In the genomic region with DNA sequence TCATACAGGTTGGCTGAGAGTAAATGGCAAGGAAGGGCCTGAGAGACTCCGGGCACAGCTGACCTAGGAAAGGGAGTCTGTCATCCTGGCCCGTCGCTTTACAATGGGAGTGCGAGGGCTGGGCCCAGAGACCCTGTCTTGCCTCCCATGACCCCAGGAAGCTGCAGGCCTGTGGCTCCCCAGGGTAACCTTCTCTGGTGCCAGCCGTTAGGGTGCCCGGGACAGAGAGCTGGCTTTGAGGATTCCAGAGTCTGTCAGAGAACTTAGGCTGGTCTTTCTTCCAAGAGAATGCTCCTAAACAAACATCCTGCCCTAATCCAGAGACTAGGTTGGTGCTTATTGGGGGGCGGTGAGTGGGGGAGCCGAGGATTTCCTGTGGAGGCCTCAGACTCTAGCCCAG, we compare ENCODE assay signal across 19 cellular contexts. TPM values are rescaled to one million over a fixed set of nuclear protein-coding genes. Genes with fewer than 3 reads are reported as not detected.
A peak's percentile ranks its signal among the peaks of the same experiment; 100 is the strongest.
DNase-seq lines count a peak whose midpoint lies in the region; ATAC-seq lines count a peak whose summit lies in the region.
"Had no signal": no experiment of that assay in that cellular context is flagged by ENCODE, and none has a peak within 500 bp of the region (broad histone marks: within the 10 kb centered on the region; RNA-seq: fewer than 3 reads in every experiment).

No MANE protein-coding gene starts in this region.

- ATAC-seq in activated naive CD8-positive, alpha-beta T cell treated with anti-CD3 and anti-CD28 coated beads, Interleukin-2, amount 10 ng/mL, durations not matched to agents 7 days and 5 days (ENCODE audit: low read depth) = no peak
- ATAC-seq: A549 had no signal

- H3K9me3 ChIP-seq in duodenal mucosa (ENCODE audit: control insufficient read depth in 1 of 2, low read length in 2 of 2) (no peaks in the 10 kb centered on the region), thymus (ENCODE audit: control insufficient read depth) (no peaks in the 10 kb centered on the region)
- H3K9me3 ChIP-seq: A549, HAP-1, SJSA1 had no signal

- H3K4me1 ChIP-seq in duodenal mucosa (ENCODE audit: control insufficient read depth in 1 of 2, insufficient read depth in 2 of 2, low read length in 2 of 2) (peaks cover 44 to 46% of the 10 kb centered on the region in 2 donors), thymus (ENCODE audit: control insufficient read depth, insufficient read depth, low read length) (peaks cover 12% of the 10 kb centered on the region)
- H3K4me1 ChIP-seq: HAP-1, SJSA1 had no signal

- DNase-seq in activated naive CD8-positive, alpha-beta T cell treated with anti-CD3 and anti-CD28 coated beads, Interleukin-2, amount 10 ng/mL, durations not matched to agents 7 days and 5 days = peak; percentile 10
- DNase-seq in activated naive CD8-positive, alpha-beta T cell treated with anti-CD3 and anti-CD28 coated beads for 36 hours = no peak
- peak; percentile 71 for DNase-seq in mesenteric fat pad (ENCODE audit: low spot score)
- DNase-seq in activated CD4-positive, CD25-positive, alpha-beta regulatory T cell treated with anti-CD3 and anti-CD28 coated beads, Interleukin-2, amount 50 U/mL, for 72 hours = no peak
- DNase-seq in KBM-7 = no peak
- no peak for DNase-seq in D341Med (ENCODE audit: low spot score)
- DNase-seq: activated CD4-positive, alpha-beta T cell treated with anti-CD3 and anti-CD28 coated beads, Interleukin-2, amount 10 ng/mL, durations not matched to agents 24 days and 14 days; CD8-positive, alpha-beta memory T cell; NCI-H2029 treated with DMSO at 0.1 percent for 48 hours; NCI-H510A treated with DMSO at 0.1 percent for 48 hours; stimulated activated CD4-positive, alpha-beta T cell treated with anti-CD3 and anti-CD28 coated beads, Interleukin-4, amount 100 ng/mL, for 1 hour; T-helper 9 cell had no signal

- H3K27ac Mint-ChIP-seq in activated naive CD8-positive, alpha-beta T cell treated with anti-CD3 and anti-CD28 coated beads, Interleukin-2, amount 10 ng/mL, durations not matched to agents 7 days and 5 days = no peak overlapping the region
- no peak overlapping the region for H3K27ac Mint-ChIP-seq in activated naive CD8-positive, alpha-beta T cell treated with anti-CD3 and anti-CD28 coated beads for 36 hours
- H3K27ac Mint-ChIP-seq: activated CD4-positive, alpha-beta T cell treated with anti-CD3 and anti-CD28 coated beads, Interleukin-2, amount 10 ng/mL, durations not matched to agents 24 days and 14 days; activated T-helper 1 cell treated with anti-CD3 and anti-CD28 coated beads, Interleukin-12 subunit alpha, Interleukin-12 subunit beta, Interleukin-2, Interleukin-4 antibody, amounts not matched to agents 30 ng/mL and 10 ng/mL and 1 ng/mL, durations not matched to agents 14 hours and 24 hours and 36 hours; CD8-positive, alpha-beta memory T cell had no signal

- WGBS in thymus = 91% methylated on average over 8 of the region's 8 CpGs

- in situ Hi-C loops in KBM-7 (cut with MboI; ENCODE audit: low pct_unique_long_range_greater_than_20kb, low sequenced_read_pairs) = no loop called here

- H3K27me3 Mint-ChIP-seq in activated naive CD8-positive, alpha-beta T cell treated with anti-CD3 and anti-CD28 coated beads, Interleukin-2, amount 10 ng/mL, durations not matched to agents 7 days and 5 days = no peaks in the 10 kb centered on the region
- H3K27me3 Mint-ChIP-seq in activated naive CD8-positive, alpha-beta T cell treated with anti-CD3 and anti-CD28 coated beads for 36 hours = no peaks in the 10 kb centered on the region
- H3K27me3 Mint-ChIP-seq: activated CD4-positive, alpha-beta T cell treated with anti-CD3 and anti-CD28 coated beads, Interleukin-2, amount 10 ng/mL, durations not matched to agents 24 days and 14 days; CD8-positive, alpha-beta memory T cell had no signal

- H3K36me3 ChIP-seq in duodenal mucosa (ENCODE audit: control insufficient read depth in 1 of 2, insufficient read depth in 2 of 2, low read length in 2 of 2) (no peaks in the 10 kb centered on the region), thymus (ENCODE audit: control insufficient read depth, insufficient read depth) (no peaks in the 10 kb centered on the region)
- H3K36me3 ChIP-seq: HAP-1, SJSA1 had no signal

- POLR2A ChIA-PET in activated naive CD8-positive, alpha-beta T cell treated with anti-CD3 and anti-CD28 coated beads, Interleukin-2, amount 10 ng/mL, durations not matched to agents 7 days and 5 days (lab: Charles Lee) = no interaction called here

- H3K4me3 ChIP-seq in duodenal mucosa (ENCODE audit: low read depth in 1 of 2, low read length in 2 of 2) (no peak overlapping the region), thymus (ENCODE audit: low read length) (no peak overlapping the region)
- H3K4me3 ChIP-seq: A549, HAP-1, hepatocyte, SJSA1 had no signal

- H3K27me3 ChIP-seq in duodenal mucosa (ENCODE audit: control insufficient read depth in 1 of 2, insufficient read depth in 2 of 2, low read length in 2 of 2) = no peaks in the 10 kb centered on the region
- no peaks in the 10 kb centered on the region for H3K27me3 ChIP-seq in thymus (ENCODE audit: control insufficient read depth, insufficient read depth)
- H3K27me3 ChIP-seq: hepatocyte, SJSA1 had no signal

- peak overlapping the region; percentile 30 for H3K27ac ChIP-seq in duodenal mucosa (ENCODE audit: low read depth, low read length)
- peak overlapping the region; percentile 3 for H3K27ac ChIP-seq in thymus (ENCODE audit: low read depth)
- H3K27ac ChIP-seq: A549, hepatocyte, SJSA1 had no signal

- H3K9ac ChIP-seq in duodenal mucosa (ENCODE audit: low read depth in 1 of 2, low read length in 2 of 2) = no peak overlapping the region

- H3K36me3 Mint-ChIP-seq in activated naive CD8-positive, alpha-beta T cell treated with anti-CD3 and anti-CD28 coated beads, Interleukin-2, amount 10 ng/mL, durations not matched to agents 7 days and 5 days = peaks cover 11% of the 10 kb centered on the region
- peaks cover 4% of the 10 kb centered on the region for H3K36me3 Mint-ChIP-seq in activated naive CD8-positive, alpha-beta T cell treated with anti-CD3 and anti-CD28 coated beads for 36 hours
- H3K36me3 Mint-ChIP-seq: CD8-positive, alpha-beta memory T cell had no signal

- no peak overlapping the region for H3K4me3 Mint-ChIP-seq in activated naive CD8-positive, alpha-beta T cell treated with anti-CD3 and anti-CD28 coated beads, Interleukin-2, amount 10 ng/mL, durations not matched to agents 7 days and 5 days
- H3K4me3 Mint-ChIP-seq in activated naive CD8-positive, alpha-beta T cell treated with anti-CD3 and anti-CD28 coated beads for 36 hours = no peak overlapping the region
- H3K4me3 Mint-ChIP-seq: activated CD4-positive, alpha-beta T cell treated with anti-CD3 and anti-CD28 coated beads, Interleukin-2, amount 10 ng/mL, durations not matched to agents 24 days and 14 days; activated T-helper 1 cell treated with anti-CD3 and anti-CD28 coated beads, Interleukin-12 subunit alpha, Interleukin-12 subunit beta, Interleukin-2, Interleukin-4 antibody, amounts not matched to agents 30 ng/mL and 10 ng/mL and 1 ng/mL, durations not matched to agents 14 hours and 24 hours and 36 hours; CD8-positive, alpha-beta memory T cell had no signal

- H3K9me3 Mint-ChIP-seq in activated naive CD8-positive, alpha-beta T cell treated with anti-CD3 and anti-CD28 coated beads, Interleukin-2, amount 10 ng/mL, durations not matched to agents 7 days and 5 days = no peaks in the 10 kb centered on the region
- no peaks in the 10 kb centered on the region for H3K9me3 Mint-ChIP-seq in activated naive CD8-positive, alpha-beta T cell treated with anti-CD3 and anti-CD28 coated beads for 36 hours
- H3K9me3 Mint-ChIP-seq: activated CD4-positive, alpha-beta T cell treated with anti-CD3 and anti-CD28 coated beads, Interleukin-2, amount 10 ng/mL, durations not matched to agents 24 days and 14 days; activated T-helper 1 cell treated with anti-CD3 and anti-CD28 coated beads, Interleukin-12 subunit alpha, Interleukin-12 subunit beta, Interleukin-2, Interleukin-4 antibody, amounts not matched to agents 30 ng/mL and 10 ng/mL and 1 ng/mL, durations not matched to agents 14 hours and 24 hours and 36 hours; CD8-positive, alpha-beta memory T cell had no signal

- peaks cover 22% of the 10 kb centered on the region for H3K4me1 Mint-ChIP-seq in activated naive CD8-positive, alpha-beta T cell treated with anti-CD3 and anti-CD28 coated beads, Interleukin-2, amount 10 ng/mL, durations not matched to agents 7 days and 5 days
- peaks cover 16% of the 10 kb centered on the region for H3K4me1 Mint-ChIP-seq in activated naive CD8-positive, alpha-beta T cell treated with anti-CD3 and anti-CD28 coated beads for 36 hours

RNA-seq across cellular contexts. Expression of a gene that starts 18.5 kb away (rescaled TPM):
- 10 to 100 TPM; 15.4 to 16.7 TPM for total RNA-seq in activated naive CD8-positive, alpha-beta T cell treated with anti-CD3 and anti-CD28 coated beads, Interleukin-2, amount 10 ng/mL, durations not matched to agents 7 days and 5 days
- total RNA-seq in activated naive CD8-positive, alpha-beta T cell treated with anti-CD3 and anti-CD28 coated beads for 36 hours = 10 to 100 TPM; 17.8 to 17.9 TPM
- 11.5 TPM for total RNA-seq in mesenteric fat pad
- polyA plus RNA-seq in thymus = 21.9 TPM

Comparison
In these comparisons a context has a peak if more than half of its experiments do, and no peak if none do; other contexts are left out.
1. DNase-seq: peak in activated naive CD8-positive, alpha-beta T cell treated with anti-CD3 and anti-CD28 coated beads, Interleukin-2, amount 10 ng/mL, durations not matched to agents 7 days and 5 days (single experiment) and mesenteric fat pad (single experiment); none in activated naive CD8-positive, alpha-beta T cell treated with anti-CD3 and anti-CD28 coated beads for 36 hours (single experiment), activated CD4-positive, CD25-positive, alpha-beta regulatory T cell treated with anti-CD3 and anti-CD28 coated beads, Interleukin-2, amount 50 U/mL, for 72 hours (single experiment), KBM-7 (single experiment) and D341Med (single experiment).